1 cellular context compared by ENCODE assay signal in genomic region chr2:30234180-30234971, GRCh38.
TF ChIP-seq lines count a peak whose summit lies in the region.

No MANE protein-coding gene starts in this region.

TF ChIP-seq in K562, 482 proteins besides CTCF, POLR2A, EP300 and RAD21 (continued from another document):
- TF ChIP-seq CHD4 (IDR thresholded peaks at IDR 0.05; ENCODE audit: insufficient read depth, insufficient replicate concordance, low read depth, low read length, poor library complexity, severe bottlenecking) (peak; percentile 64), NCOR1 (IDR thresholded peaks at IDR 0.05) (peak; percentile 57), KDM1A (IDR thresholded peaks at IDR 0.05) (peak; percentile 89 to 93), ZBTB12 (CRISPR knock-in tag; IDR thresholded peaks at IDR 0.05) (no peak), TCF15 (CRISPR knock-in tag; IDR thresholded peaks at IDR 0.05) (no peak), ZNF583 (CRISPR knock-in tag; IDR thresholded peaks at IDR 0.05) (no peak), ZNF436 (CRISPR knock-in tag; IDR thresholded peaks at IDR 0.05) (no peak), HDAC1 (IDR thresholded peaks at IDR 0.05) (peak in 1 of 2 experiments; percentile 45; a peak in 1 of 4 replicates), ZNF347 (CRISPR knock-in tag; IDR thresholded peaks at IDR 0.05; ENCODE audit: low read depth) (no peak), ATF1 (CRISPR knock-in tag; IDR thresholded peaks at IDR 0.05) (no peak), ATF1 (tag; IDR thresholded peaks at IDR 0.05) (no peak), ADNP (tag; IDR thresholded peaks at IDR 0.05) (peak; percentile 96), GATA2 (CRISPR knock-in tag; IDR thresholded peaks at IDR 0.05) (peak; percentile 59), SMARCA5 (IDR thresholded peaks at IDR 0.05) (peak; percentile 70; the same call in 1 of the 2 replicates), BCOR (IDR thresholded peaks at IDR 0.05) (peak; percentile 91), CBFA2T3 (IDR thresholded peaks at IDR 0.05) (peak; percentile 69), CBFB (CRISPR knock-in tag; IDR thresholded peaks at IDR 0.05) (no peak), ARID1B (IDR thresholded peaks at IDR 0.05) (peak; percentile 49), NR2C1 (IDR thresholded peaks at IDR 0.05) (no peak), NR2C1 (tag; IDR thresholded peaks at IDR 0.05) (0 out of 2 replicates have a peak, but pooled peaks have one; percentile 30), CBX3 (IDR thresholded peaks at IDR 0.05; ENCODE audit: borderline replicate concordance in 1 of 2, low read length in 2 of 2) (0 out of 3 replicates have a peak, but pooled peaks of 1 of the 2 experiments have one; percentile 45), RCOR1 (IDR thresholded peaks at IDR 0.05; ENCODE audit: borderline replicate concordance in 1 of 2, low read depth in 2 of 2, low read length in 2 of 2) (peak in 1 of 2 experiments; percentile 80; a peak in 2 of 4 replicates), CTBP1 (IDR thresholded peaks at IDR 0.05; ENCODE audit: borderline replicate concordance) (0 out of 2 replicates have a peak, but pooled peaks have one; percentile 17), TEAD4 (IDR thresholded peaks at IDR 0.05; ENCODE audit: low read length) (peak; percentile 59; the same call in 1 of the 2 replicates), TEAD4 (CRISPR knock-in tag; IDR thresholded peaks at IDR 0.05; ENCODE audit: borderline replicate concordance) (no peak), CBX1 (IDR thresholded peaks at IDR 0.05; ENCODE audit: low read depth) (peak; percentile 74; the same call in 1 of the 2 replicates), SMAD4 (CRISPR knock-in tag; conservative IDR thresholded peaks at IDR 0.05) (peak; percentile 80), NFIC (IDR thresholded peaks at IDR 0.05) (0 out of 2 replicates have a peak, but pooled peaks have one; percentile 5), HDAC2 (IDR thresholded peaks at IDR 0.05) (peak; percentile 89)
- TF ChIP-seq, protein P1, sequence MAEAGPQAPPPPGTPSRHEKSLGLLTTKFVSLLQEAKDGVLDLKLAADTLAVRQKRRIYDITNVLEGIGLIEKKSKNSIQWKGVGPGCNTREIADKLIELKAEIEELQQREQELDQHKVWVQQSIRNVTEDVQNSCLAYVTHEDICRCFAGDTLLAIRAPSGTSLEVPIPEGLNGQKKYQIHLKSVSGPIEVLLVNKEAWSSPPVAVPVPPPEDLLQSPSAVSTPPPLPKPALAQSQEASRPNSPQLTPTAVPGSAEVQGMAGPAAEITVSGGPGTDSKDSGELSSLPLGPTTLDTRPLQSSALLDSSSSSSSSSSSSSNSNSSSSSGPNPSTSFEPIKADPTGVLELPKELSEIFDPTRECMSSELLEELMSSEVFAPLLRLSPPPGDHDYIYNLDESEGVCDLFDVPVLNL (CRISPR knock-in tag; IDR thresholded peaks at IDR 0.05; ENCODE audit: low read depth): no peak
- TF ChIP-seq, protein P2, sequence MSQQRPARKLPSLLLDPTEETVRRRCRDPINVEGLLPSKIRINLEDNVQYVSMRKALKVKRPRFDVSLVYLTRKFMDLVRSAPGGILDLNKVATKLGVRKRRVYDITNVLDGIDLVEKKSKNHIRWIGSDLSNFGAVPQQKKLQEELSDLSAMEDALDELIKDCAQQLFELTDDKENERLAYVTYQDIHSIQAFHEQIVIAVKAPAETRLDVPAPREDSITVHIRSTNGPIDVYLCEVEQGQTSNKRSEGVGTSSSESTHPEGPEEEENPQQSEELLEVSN (IDR thresholded peaks at IDR 0.05; ENCODE audit: borderline replicate concordance in 1 of 2, extremely low read depth in 1 of 2, insufficient read depth in 1 of 2, insufficient read length in 1 of 2, low read depth in 1 of 2, low read length in 1 of 2, poor library complexity in 1 of 2, severe bottlenecking in 1 of 2): no peak
